Comparison of ENCODE assay signal across 1 cellular context in the genomic region with DNA sequence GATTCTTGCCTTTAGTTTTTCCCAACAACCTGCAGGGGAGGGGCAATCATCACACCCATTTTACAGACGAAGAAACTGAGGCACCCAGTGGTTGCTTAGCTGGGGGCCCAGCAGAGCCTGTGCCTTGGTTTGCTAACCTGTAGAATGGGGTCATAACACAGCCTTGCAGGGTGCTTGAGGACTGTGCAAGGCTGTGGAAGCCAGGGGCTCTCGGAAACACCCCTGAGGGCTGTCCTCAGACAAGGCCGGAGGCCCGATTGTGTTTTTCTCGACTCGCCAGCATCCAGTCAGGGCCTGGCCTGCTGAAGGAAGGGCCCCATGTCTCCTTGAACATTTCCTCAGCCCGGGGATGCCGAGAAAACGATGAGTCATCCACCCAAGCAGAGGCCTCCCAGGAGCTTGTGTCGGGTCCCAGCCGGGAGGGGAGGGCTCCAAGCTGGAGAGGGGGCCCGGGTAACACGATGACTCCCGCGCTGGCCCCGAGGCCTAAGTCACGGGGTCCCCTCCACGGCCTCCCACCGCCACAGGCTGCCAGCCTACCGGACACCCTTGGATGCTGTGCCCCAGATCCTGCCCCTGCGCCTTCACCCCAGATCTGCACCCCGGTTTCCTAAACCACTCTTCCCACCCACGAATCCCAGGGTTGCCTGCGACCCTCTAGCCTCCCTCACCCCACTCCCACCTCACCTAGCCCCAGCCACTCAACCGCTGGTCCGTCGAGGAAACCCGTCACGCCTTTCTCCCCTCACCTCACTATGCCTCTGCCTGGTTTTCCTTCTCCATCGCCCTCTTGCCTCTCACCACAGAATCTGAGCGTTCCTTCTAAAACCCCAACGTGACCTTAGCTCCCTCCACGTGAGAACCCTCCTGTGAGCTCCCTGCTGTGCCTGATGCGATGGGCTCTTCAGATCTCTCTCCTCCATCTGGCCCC.
TF ChIP-seq lines count a peak whose summit lies in the region.

No MANE protein-coding gene starts in this region.

TF ChIP-seq in K562, 482 proteins besides CTCF, POLR2A, EP300 and RAD21 (continues in another document):
- TF ChIP-seq, protein P1, sequence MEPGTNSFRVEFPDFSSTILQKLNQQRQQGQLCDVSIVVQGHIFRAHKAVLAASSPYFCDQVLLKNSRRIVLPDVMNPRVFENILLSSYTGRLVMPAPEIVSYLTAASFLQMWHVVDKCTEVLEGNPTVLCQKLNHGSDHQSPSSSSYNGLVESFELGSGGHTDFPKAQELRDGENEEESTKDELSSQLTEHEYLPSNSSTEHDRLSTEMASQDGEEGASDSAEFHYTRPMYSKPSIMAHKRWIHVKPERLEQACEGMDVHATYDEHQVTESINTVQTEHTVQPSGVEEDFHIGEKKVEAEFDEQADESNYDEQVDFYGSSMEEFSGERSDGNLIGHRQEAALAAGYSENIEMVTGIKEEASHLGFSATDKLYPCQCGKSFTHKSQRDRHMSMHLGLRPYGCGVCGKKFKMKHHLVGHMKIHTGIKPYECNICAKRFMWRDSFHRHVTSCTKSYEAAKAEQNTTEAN (CRISPR knock-in tag; IDR thresholded peaks at IDR 0.05): 0 out of 2 replicates have a peak, but pooled peaks have one; percentile 27
- TF ChIP-seq MAFG (tag; conservative IDR thresholded peaks at IDR 0.05) (peak; percentile 98), MCM3 (IDR thresholded peaks at IDR 0.05) (no peak), TOE1 (IDR thresholded peaks at IDR 0.05; ENCODE audit: borderline replicate concordance) (peak; percentile 64; the same call in 1 of the 2 replicates), TOE1 (CRISPR knock-in tag; IDR thresholded peaks at IDR 0.05; ENCODE audit: borderline replicate concordance, low read depth) (no peak), MEF2D (tag; conservative IDR thresholded peaks at IDR 0.05; ENCODE audit: low read depth) (0 out of 2 replicates have a peak, but pooled peaks have one; percentile 38), JUN (IDR thresholded peaks at IDR 0.05; ENCODE audit: borderline replicate concordance, low read depth, low read length) (peak; percentile 79), JUN (CRISPR knock-in tag; IDR thresholded peaks at IDR 0.05; ENCODE audit: borderline replicate concordance) (no peak), HDAC2 (IDR thresholded peaks at IDR 0.05) (peak; percentile 99), PURB (CRISPR knock-in tag; IDR thresholded peaks at IDR 0.05; ENCODE audit: low read depth) (no peak), ZNF24 (IDR thresholded peaks at IDR 0.05) (peak; percentile 74), POLR2G (IDR thresholded peaks at IDR 0.05; ENCODE audit: low read depth, low read length) (peak; percentile 62), MYNN (IDR thresholded peaks at IDR 0.05) (0 out of 2 replicates have a peak, but pooled peaks have one; percentile 10), MYNN (CRISPR knock-in tag; IDR thresholded peaks at IDR 0.05) (no peak), HMGN3 (IDR thresholded peaks at IDR 0.05; ENCODE audit: borderline replicate concordance, extremely low read depth, insufficient read length, low read depth, low read length) (peak; percentile 60), DIDO1 (tag; IDR thresholded peaks at IDR 0.05; ENCODE audit: low read depth) (no peak), CXXC5 (CRISPR knock-in tag; IDR thresholded peaks at IDR 0.05) (peak; percentile 33), ZNF324 (CRISPR knock-in tag; IDR thresholded peaks at IDR 0.05) (no peak; the same call in 1 of the 2 replicates), NBN (IDR thresholded peaks at IDR 0.05; ENCODE audit: low read depth) (peak; percentile 49), ZFP36 (IDR thresholded peaks at IDR 0.05; ENCODE audit: low read depth, low read length, partially characterized antibody) (peak; percentile 2), CBFA2T3 (IDR thresholded peaks at IDR 0.05) (peak; percentile 79), PHF20 (IDR thresholded peaks at IDR 0.05; ENCODE audit: partially characterized antibody) (peak; percentile 84), RB1 (IDR thresholded peaks at IDR 0.05; ENCODE audit: low read depth) (peak; percentile 33; the same call in 1 of the 2 replicates), MTA3 (IDR thresholded peaks at IDR 0.05; ENCODE audit: borderline replicate concordance) (peak; percentile 55; the same call in 1 of the 2 replicates), ZNF75A (CRISPR knock-in tag; IDR thresholded peaks at IDR 0.05) (no peak), TAL1 (IDR thresholded peaks at IDR 0.05) (peak; percentile 36; the same call in 1 of the 2 replicates), PHF8 (IDR thresholded peaks at IDR 0.05; ENCODE audit: borderline replicate concordance, low read length) (no peak), JUNB (CRISPR knock-in tag; conservative IDR thresholded peaks at IDR 0.05) (peak; percentile 91), MTA1 (IDR thresholded peaks at IDR 0.05; ENCODE audit: borderline replicate concordance) (0 out of 2 replicates have a peak, but pooled peaks have one; percentile 15), MEIS2 (IDR thresholded peaks at IDR 0.05; ENCODE audit: partially characterized antibody) (no peak), GATA2 (CRISPR knock-in tag; IDR thresholded peaks at IDR 0.05) (no peak), ZNF311 (CRISPR knock-in tag; IDR thresholded peaks at IDR 0.05) (no peak), ZFX (CRISPR knock-in tag; IDR thresholded peaks at IDR 0.05) (peak; percentile 34), ILF3 (IDR thresholded peaks at IDR 0.05; ENCODE audit: borderline replicate concordance) (no peak), CC2D1A (IDR thresholded peaks at IDR 0.05) (peak; percentile 28; the same call in 1 of the 2 replicates), YY1 (IDR thresholded peaks at IDR 0.05; ENCODE audit: borderline replicate concordance in 1 of 3, control insufficient read depth in 1 of 3, extremely low read depth in 1 of 3, insufficient read depth in 3 of 3, insufficient read length in 1 of 3, insufficient replicate concordance in 2 of 3, low read depth in 1 of 3, low read length in 2 of 3) (no peak), TBL1XR1 (IDR thresholded peaks at IDR 0.05; ENCODE audit: low read length in 2 of 2) (peak in 1 of 2 experiments; percentile 21; a peak in 1 of 4 replicates), SMAD1 (IDR thresholded peaks at IDR 0.05; ENCODE audit: low read depth, low read length, partially characterized antibody) (peak; percentile 19), EHMT2 (IDR thresholded peaks at IDR 0.05) (peak; percentile 39; the same call in 1 of the 2 replicates), LARP7 (IDR thresholded peaks at IDR 0.05) (peak; percentile 70), C11orf30 (IDR thresholded peaks at IDR 0.05; ENCODE audit: low read depth) (peak; percentile 96), SMARCB1 (IDR thresholded peaks at IDR 0.05; ENCODE audit: insufficient read length, low read depth) (peak; percentile 20), SMARCA5 (IDR thresholded peaks at IDR 0.05) (peak; percentile 98), RAD51 (IDR thresholded peaks at IDR 0.05; ENCODE audit: borderline replicate concordance, low read depth) (0 out of 2 replicates have a peak, but pooled peaks have one; percentile 33), ZNF263 (CRISPR knock-in tag; IDR thresholded peaks at IDR 0.05; ENCODE audit: borderline replicate concordance) (no peak), LCOR (CRISPR knock-in tag; IDR thresholded peaks at IDR 0.05) (0 out of 2 replicates have a peak, but pooled peaks have one; percentile 47), TBP (optimal IDR thresholded peaks at IDR 0.05; ENCODE audit: low read depth, low read length) (no peak)
- TF ChIP-seq, protein P2, sequence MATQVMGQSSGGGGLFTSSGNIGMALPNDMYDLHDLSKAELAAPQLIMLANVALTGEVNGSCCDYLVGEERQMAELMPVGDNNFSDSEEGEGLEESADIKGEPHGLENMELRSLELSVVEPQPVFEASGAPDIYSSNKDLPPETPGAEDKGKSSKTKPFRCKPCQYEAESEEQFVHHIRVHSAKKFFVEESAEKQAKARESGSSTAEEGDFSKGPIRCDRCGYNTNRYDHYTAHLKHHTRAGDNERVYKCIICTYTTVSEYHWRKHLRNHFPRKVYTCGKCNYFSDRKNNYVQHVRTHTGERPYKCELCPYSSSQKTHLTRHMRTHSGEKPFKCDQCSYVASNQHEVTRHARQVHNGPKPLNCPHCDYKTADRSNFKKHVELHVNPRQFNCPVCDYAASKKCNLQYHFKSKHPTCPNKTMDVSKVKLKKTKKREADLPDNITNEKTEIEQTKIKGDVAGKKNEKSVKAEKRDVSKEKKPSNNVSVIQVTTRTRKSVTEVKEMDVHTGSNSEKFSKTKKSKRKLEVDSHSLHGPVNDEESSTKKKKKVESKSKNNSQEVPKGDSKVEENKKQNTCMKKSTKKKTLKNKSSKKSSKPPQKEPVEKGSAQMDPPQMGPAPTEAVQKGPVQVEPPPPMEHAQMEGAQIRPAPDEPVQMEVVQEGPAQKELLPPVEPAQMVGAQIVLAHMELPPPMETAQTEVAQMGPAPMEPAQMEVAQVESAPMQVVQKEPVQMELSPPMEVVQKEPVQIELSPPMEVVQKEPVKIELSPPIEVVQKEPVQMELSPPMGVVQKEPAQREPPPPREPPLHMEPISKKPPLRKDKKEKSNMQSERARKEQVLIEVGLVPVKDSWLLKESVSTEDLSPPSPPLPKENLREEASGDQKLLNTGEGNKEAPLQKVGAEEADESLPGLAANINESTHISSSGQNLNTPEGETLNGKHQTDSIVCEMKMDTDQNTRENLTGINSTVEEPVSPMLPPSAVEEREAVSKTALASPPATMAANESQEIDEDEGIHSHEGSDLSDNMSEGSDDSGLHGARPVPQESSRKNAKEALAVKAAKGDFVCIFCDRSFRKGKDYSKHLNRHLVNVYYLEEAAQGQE (CRISPR knock-in tag; IDR thresholded peaks at IDR 0.05; ENCODE audit: low read depth): 0 out of 2 replicates have a peak, but pooled peaks have one; percentile 33
- TF ChIP-seq, protein P3, sequence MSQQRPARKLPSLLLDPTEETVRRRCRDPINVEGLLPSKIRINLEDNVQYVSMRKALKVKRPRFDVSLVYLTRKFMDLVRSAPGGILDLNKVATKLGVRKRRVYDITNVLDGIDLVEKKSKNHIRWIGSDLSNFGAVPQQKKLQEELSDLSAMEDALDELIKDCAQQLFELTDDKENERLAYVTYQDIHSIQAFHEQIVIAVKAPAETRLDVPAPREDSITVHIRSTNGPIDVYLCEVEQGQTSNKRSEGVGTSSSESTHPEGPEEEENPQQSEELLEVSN (IDR thresholded peaks at IDR 0.05; ENCODE audit: borderline replicate concordance in 1 of 2, extremely low read depth in 1 of 2, insufficient read depth in 1 of 2, insufficient read length in 1 of 2, low read depth in 1 of 2, low read length in 1 of 2, poor library complexity in 1 of 2, severe bottlenecking in 1 of 2): peak; percentile 19 to 74
- TF ChIP-seq, protein P4, sequence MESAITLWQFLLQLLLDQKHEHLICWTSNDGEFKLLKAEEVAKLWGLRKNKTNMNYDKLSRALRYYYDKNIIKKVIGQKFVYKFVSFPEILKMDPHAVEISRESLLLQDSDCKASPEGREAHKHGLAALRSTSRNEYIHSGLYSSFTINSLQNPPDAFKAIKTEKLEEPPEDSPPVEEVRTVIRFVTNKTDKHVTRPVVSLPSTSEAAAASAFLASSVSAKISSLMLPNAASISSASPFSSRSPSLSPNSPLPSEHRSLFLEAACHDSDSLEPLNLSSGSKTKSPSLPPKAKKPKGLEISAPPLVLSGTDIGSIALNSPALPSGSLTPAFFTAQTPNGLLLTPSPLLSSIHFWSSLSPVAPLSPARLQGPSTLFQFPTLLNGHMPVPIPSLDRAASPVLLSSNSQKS (CRISPR knock-in tag; IDR thresholded peaks at IDR 0.05): no peak
- TF ChIP-seq, protein P5, sequence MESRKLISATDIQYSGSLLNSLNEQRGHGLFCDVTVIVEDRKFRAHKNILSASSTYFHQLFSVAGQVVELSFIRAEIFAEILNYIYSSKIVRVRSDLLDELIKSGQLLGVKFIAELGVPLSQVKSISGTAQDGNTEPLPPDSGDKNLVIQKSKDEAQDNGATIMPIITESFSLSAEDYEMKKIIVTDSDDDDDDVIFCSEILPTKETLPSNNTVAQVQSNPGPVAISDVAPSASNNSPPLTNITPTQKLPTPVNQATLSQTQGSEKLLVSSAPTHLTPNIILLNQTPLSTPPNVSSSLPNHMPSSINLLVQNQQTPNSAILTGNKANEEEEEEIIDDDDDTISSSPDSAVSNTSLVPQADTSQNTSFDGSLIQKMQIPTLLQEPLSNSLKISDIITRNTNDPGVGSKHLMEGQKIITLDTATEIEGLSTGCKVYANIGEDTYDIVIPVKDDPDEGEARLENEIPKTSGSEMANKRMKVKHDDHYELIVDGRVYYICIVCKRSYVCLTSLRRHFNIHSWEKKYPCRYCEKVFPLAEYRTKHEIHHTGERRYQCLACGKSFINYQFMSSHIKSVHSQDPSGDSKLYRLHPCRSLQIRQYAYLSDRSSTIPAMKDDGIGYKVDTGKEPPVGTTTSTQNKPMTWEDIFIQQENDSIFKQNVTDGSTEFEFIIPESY (CRISPR knock-in tag; IDR thresholded peaks at IDR 0.05): peak; percentile 56; the same call in 1 of the 2 replicates
- TF ChIP-seq, protein P6, sequence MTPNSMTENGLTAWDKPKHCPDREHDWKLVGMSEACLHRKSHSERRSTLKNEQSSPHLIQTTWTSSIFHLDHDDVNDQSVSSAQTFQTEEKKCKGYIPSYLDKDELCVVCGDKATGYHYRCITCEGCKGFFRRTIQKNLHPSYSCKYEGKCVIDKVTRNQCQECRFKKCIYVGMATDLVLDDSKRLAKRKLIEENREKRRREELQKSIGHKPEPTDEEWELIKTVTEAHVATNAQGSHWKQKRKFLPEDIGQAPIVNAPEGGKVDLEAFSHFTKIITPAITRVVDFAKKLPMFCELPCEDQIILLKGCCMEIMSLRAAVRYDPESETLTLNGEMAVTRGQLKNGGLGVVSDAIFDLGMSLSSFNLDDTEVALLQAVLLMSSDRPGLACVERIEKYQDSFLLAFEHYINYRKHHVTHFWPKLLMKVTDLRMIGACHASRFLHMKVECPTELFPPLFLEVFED (CRISPR knock-in tag; conservative IDR thresholded peaks at IDR 0.05): 0 out of 2 replicates have a peak, but pooled peaks have one; percentile 64
- TF ChIP-seq, protein P7, sequence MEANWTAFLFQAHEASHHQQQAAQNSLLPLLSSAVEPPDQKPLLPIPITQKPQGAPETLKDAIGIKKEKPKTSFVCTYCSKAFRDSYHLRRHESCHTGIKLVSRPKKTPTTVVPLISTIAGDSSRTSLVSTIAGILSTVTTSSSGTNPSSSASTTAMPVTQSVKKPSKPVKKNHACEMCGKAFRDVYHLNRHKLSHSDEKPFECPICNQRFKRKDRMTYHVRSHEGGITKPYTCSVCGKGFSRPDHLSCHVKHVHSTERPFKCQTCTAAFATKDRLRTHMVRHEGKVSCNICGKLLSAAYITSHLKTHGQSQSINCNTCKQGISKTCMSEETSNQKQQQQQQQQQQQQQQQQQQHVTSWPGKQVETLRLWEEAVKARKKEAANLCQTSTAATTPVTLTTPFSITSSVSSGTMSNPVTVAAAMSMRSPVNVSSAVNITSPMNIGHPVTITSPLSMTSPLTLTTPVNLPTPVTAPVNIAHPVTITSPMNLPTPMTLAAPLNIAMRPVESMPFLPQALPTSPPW (CRISPR knock-in tag; IDR thresholded peaks at IDR 0.05): peak; percentile 65
- TF ChIP-seq, protein P8, sequence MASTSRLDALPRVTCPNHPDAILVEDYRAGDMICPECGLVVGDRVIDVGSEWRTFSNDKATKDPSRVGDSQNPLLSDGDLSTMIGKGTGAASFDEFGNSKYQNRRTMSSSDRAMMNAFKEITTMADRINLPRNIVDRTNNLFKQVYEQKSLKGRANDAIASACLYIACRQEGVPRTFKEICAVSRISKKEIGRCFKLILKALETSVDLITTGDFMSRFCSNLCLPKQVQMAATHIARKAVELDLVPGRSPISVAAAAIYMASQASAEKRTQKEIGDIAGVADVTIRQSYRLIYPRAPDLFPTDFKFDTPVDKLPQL (IDR thresholded peaks at IDR 0.05; ENCODE audit: extremely low read depth, insufficient read length): no peak
